ENCODE assay signal across 1 cellular context in genomic region chr19:38851622-38852230, GRCh38.
TF ChIP-seq lines count a peak whose summit lies in the region.

No MANE protein-coding gene starts in this region.

TF ChIP-seq in HepG2, 621 proteins besides CTCF, POLR2A, EP300 and RAD21 (continued from another document and continues in another):
- TF ChIP-seq, protein P1, sequence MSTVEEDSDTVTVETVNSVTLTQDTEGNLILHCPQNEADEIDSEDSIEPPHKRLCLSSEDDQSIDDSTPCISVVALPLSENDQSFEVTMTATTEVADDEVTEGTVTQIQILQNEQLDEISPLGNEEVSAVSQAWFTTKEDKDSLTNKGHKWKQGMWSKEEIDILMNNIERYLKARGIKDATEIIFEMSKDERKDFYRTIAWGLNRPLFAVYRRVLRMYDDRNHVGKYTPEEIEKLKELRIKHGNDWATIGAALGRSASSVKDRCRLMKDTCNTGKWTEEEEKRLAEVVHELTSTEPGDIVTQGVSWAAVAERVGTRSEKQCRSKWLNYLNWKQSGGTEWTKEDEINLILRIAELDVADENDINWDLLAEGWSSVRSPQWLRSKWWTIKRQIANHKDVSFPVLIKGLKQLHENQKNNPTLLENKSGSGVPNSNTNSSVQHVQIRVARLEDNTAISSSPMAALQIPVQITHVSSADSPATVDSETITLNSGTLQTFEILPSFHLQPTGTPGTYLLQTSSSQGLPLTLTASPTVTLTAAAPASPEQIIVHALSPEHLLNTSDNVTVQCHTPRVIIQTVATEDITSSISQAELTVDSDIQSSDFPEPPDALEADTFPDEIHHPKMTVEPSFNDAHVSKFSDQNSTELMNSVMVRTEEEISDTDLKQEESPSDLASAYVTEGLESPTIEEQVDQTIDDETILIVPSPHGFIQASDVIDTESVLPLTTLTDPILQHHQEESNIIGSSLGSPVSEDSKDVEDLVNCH (CRISPR knock-in tag; IDR thresholded peaks at IDR 0.05): no peak
- no peak for TF ChIP-seq CSRNP1 (CRISPR knock-in tag; IDR thresholded peaks at IDR 0.05)
- TF ChIP-seq, protein P2, sequence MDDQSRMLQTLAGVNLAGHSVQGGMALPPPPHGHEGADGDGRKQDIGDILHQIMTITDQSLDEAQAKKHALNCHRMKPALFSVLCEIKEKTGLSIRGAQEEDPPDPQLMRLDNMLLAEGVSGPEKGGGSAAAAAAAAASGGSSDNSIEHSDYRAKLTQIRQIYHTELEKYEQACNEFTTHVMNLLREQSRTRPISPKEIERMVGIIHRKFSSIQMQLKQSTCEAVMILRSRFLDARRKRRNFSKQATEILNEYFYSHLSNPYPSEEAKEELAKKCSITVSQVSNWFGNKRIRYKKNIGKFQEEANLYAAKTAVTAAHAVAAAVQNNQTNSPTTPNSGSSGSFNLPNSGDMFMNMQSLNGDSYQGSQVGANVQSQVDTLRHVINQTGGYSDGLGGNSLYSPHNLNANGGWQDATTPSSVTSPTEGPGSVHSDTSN (CRISPR knock-in tag; IDR thresholded peaks at IDR 0.05; ENCODE audit: borderline replicate concordance): no peak
- TF ChIP-seq, protein P3, sequence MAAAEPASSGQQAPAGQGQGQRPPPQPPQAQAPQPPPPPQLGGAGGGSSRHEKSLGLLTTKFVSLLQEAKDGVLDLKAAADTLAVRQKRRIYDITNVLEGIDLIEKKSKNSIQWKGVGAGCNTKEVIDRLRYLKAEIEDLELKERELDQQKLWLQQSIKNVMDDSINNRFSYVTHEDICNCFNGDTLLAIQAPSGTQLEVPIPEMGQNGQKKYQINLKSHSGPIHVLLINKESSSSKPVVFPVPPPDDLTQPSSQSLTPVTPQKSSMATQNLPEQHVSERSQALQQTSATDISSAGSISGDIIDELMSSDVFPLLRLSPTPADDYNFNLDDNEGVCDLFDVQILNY (CRISPR knock-in tag; conservative IDR thresholded peaks at IDR 0.05): no peak
- no peak for TF ChIP-seq ZNF766 (CRISPR knock-in tag; IDR thresholded peaks at IDR 0.05; ENCODE audit: borderline replicate concordance)
- TF ChIP-seq ZNF550 (CRISPR knock-in tag; IDR thresholded peaks at IDR 0.05; ENCODE audit: borderline replicate concordance): no peak
- no peak for TF ChIP-seq NFIB (CRISPR knock-in tag; IDR thresholded peaks at IDR 0.05; ENCODE audit: borderline replicate concordance)
- 0 out of 2 replicates have a peak, but pooled peaks have one; percentile 37 for TF ChIP-seq ZNF501 (CRISPR knock-in tag; IDR thresholded peaks at IDR 0.05)
- TF ChIP-seq ZNF781 (CRISPR knock-in tag; IDR thresholded peaks at IDR 0.05; ENCODE audit: borderline replicate concordance, not compliant biosample characterization): no peak
- peak; percentile 87; the same call in 1 of the 2 replicates for TF ChIP-seq YEATS4 (CRISPR knock-in tag; IDR thresholded peaks at IDR 0.05; ENCODE audit: borderline replicate concordance)
- TF ChIP-seq SALL1 (CRISPR knock-in tag; IDR thresholded peaks at IDR 0.05): peak; percentile 71
- TF ChIP-seq NR0B2 (CRISPR knock-in tag; IDR thresholded peaks at IDR 0.05): no peak; the same call in 1 of the 2 replicates
- no peak for TF ChIP-seq SNAI1 (CRISPR knock-in tag; IDR thresholded peaks at IDR 0.05; ENCODE audit: borderline replicate concordance)
- TF ChIP-seq ZNF407 (CRISPR knock-in tag; IDR thresholded peaks at IDR 0.05; ENCODE audit: not compliant biosample characterization): peak; percentile 15
- TF ChIP-seq ZNF639 (CRISPR knock-in tag; conservative IDR thresholded peaks at IDR 0.05): peak; percentile 86
- TF ChIP-seq NFKBIZ (CRISPR knock-in tag; IDR thresholded peaks at IDR 0.05): peak; percentile 32; the same call in 1 of the 2 replicates
- peak; percentile 76 for TF ChIP-seq POLR2AphosphoS5 (IDR thresholded peaks at IDR 0.05; ENCODE audit: low read depth, low read length)
- no peak for TF ChIP-seq ZNF800 (CRISPR knock-in tag; IDR thresholded peaks at IDR 0.05)
- no peak for TF ChIP-seq RFX5 (IDR thresholded peaks at IDR 0.05; ENCODE audit: low read depth, low read length)
- TF ChIP-seq PAXIP1 (CRISPR knock-in tag; conservative IDR thresholded peaks at IDR 0.05): peak; percentile 44
- no peak; the same call in 1 of the 2 replicates for TF ChIP-seq ZNF331 (CRISPR knock-in tag; IDR thresholded peaks at IDR 0.05)
- TF ChIP-seq ZNF367 (CRISPR knock-in tag; IDR thresholded peaks at IDR 0.05; ENCODE audit: borderline replicate concordance): no peak
- peak; percentile 78; the same call in 1 of the 2 replicates for TF ChIP-seq ERF (CRISPR knock-in tag; IDR thresholded peaks at IDR 0.05)
- TF ChIP-seq, protein P4, sequence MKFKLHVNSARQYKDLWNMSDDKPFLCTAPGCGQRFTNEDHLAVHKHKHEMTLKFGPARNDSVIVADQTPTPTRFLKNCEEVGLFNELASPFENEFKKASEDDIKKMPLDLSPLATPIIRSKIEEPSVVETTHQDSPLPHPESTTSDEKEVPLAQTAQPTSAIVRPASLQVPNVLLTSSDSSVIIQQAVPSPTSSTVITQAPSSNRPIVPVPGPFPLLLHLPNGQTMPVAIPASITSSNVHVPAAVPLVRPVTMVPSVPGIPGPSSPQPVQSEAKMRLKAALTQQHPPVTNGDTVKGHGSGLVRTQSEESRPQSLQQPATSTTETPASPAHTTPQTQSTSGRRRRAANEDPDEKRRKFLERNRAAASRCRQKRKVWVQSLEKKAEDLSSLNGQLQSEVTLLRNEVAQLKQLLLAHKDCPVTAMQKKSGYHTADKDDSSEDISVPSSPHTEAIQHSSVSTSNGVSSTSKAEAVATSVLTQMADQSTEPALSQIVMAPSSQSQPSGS (CRISPR knock-in tag; IDR thresholded peaks at IDR 0.05): no peak
- no peak for TF ChIP-seq MTF1 (CRISPR knock-in tag; IDR thresholded peaks at IDR 0.05)
- TF ChIP-seq ZBTB34 (CRISPR knock-in tag; IDR thresholded peaks at IDR 0.05): no peak
